10 cellular contexts compared by ENCODE assay signal in the genomic region with DNA sequence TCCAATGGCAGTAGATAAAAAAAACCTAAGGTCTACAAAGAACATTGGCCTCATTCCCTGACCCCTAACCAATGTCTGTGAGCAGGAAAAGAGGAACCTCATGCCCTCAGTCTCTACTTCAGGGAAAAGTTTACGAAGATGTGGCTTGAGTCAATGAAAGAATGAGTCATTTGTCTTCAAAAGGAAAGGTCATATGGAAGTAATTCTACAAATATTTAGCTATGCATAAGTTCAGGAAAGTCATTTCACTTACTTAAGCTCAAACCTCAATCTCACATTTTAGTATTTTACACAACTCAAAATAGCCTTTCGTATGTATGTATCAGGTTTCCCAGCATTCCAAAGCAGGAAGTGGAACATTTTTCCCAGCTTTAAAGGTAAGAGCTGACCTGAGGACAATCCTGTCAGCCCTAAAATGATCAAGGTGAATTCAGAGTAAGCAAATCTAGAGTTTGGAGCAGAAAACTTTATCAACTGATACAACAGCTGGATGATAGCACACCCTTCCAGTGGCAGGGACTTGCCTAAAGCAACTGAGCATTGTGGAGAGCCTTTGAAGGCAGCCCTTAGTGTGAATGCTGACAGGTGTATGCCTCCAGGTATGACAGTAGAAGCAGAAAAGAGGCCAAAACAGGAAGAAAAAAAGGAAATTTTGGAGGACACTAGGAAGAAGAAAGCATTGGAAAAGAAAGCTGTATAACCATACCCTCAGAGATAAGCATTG. TPM values are rescaled to one million over a fixed set of nuclear protein-coding genes. Genes with fewer than 3 reads are reported as not detected.
DNase-seq lines count a peak whose midpoint lies in the region; ATAC-seq and TF ChIP-seq lines count a peak whose summit lies in the region.
"Had no signal": no experiment of that assay in that cellular context is flagged by ENCODE, and none has a peak within 500 bp of the region (broad histone marks: within the 10 kb centered on the region; RNA-seq: fewer than 3 reads in every experiment).

No MANE protein-coding gene starts in this region.

- peaks cover 13% of the 10 kb centered on the region for H3K4me1 ChIP-seq in RWPE2 (ENCODE audit: insufficient read depth, poor library complexity, severe bottlenecking)

- peaks cover 8% of the 10 kb centered on the region for H3K36me3 Mint-ChIP-seq in activated CD4-positive, alpha-beta memory T cell treated with anti-CD3 and anti-CD28 coated beads for 36 hours
- H3K36me3 Mint-ChIP-seq in activated CD4-positive, alpha-beta memory T cell treated with anti-CD3 and anti-CD28 coated beads, Interleukin-2, amount 10 ng/mL, durations not matched to agents 7 days and 5 days (ENCODE audit: low read depth) = peaks cover 30% of the 10 kb centered on the region
- peaks cover 46% of the 10 kb centered on the region for H3K36me3 Mint-ChIP-seq in stimulated activated naive CD8-positive, alpha-beta T cell treated with anti-CD3 and anti-CD28 coated beads, Interleukin-15, Interleukin-2, amounts not matched to agents 100 ng/mL and 50 ng/mL, for 24 hours (ENCODE audit: low read depth)
- H3K36me3 Mint-ChIP-seq in CD4-positive, alpha-beta T cell (ENCODE audit: low read depth) = peaks cover 26% of the 10 kb centered on the region

- peaks cover 24% of the 10 kb centered on the region for H3K4me1 Mint-ChIP-seq in activated CD4-positive, alpha-beta memory T cell treated with anti-CD3 and anti-CD28 coated beads for 36 hours (ENCODE audit: low read depth)
- peaks cover 21% of the 10 kb centered on the region for H3K4me1 Mint-ChIP-seq in activated CD4-positive, alpha-beta memory T cell treated with anti-CD3 and anti-CD28 coated beads, Interleukin-2, amount 10 ng/mL, durations not matched to agents 7 days and 5 days
- H3K4me1 Mint-ChIP-seq in stimulated activated naive CD8-positive, alpha-beta T cell treated with anti-CD3 and anti-CD28 coated beads, Interleukin-15, Interleukin-2, amounts not matched to agents 100 ng/mL and 50 ng/mL, for 24 hours (ENCODE audit: low read depth) = peaks cover 53% of the 10 kb centered on the region
- no peaks in the 10 kb centered on the region for H3K4me1 Mint-ChIP-seq in CD4-positive, alpha-beta T cell (ENCODE audit: low read depth)

- no peaks in the 10 kb centered on the region for H3K27me3 ChIP-seq in RWPE2 (ENCODE audit: insufficient read depth, poor library complexity, severe bottlenecking)
- H3K27me3 ChIP-seq in CD4-positive, alpha-beta T cell (ENCODE audit: control insufficient read depth, insufficient read depth, low read length) = no peaks in the 10 kb centered on the region
- H3K27me3 ChIP-seq: BLaER1 treated with 17β-estradiol and CSF1 and Interleukin-3, amounts not matched to agents 10 nM and 100 nM; esophagus muscularis mucosa had no signal

- H3K4me3 ChIP-seq in RWPE2 (ENCODE audit: severe bottlenecking) (no peak overlapping the region), fibroblast of pulmonary artery (replicated peaks; ENCODE audit: low read depth, low read length) (no peak overlapping the region)
- H3K4me3 ChIP-seq: BLaER1 treated with 17β-estradiol and CSF1 and Interleukin-3, amounts not matched to agents 10 nM and 100 nM; esophagus muscularis mucosa had no signal

- H3K4me3 Mint-ChIP-seq in activated CD4-positive, alpha-beta memory T cell treated with anti-CD3 and anti-CD28 coated beads for 36 hours = no peak overlapping the region
- no peak overlapping the region for H3K4me3 Mint-ChIP-seq in activated CD4-positive, alpha-beta memory T cell treated with anti-CD3 and anti-CD28 coated beads, Interleukin-2, amount 10 ng/mL, durations not matched to agents 7 days and 5 days
- H3K4me3 Mint-ChIP-seq in stimulated activated naive CD8-positive, alpha-beta T cell treated with anti-CD3 and anti-CD28 coated beads, Interleukin-15, Interleukin-2, amounts not matched to agents 100 ng/mL and 50 ng/mL, for 24 hours = peak overlapping the region; percentile 40
- no peak overlapping the region for H3K4me3 Mint-ChIP-seq in CD4-positive, alpha-beta T cell

- no peaks in the 10 kb centered on the region for H3K9me3 ChIP-seq in RWPE2 (ENCODE audit: severe bottlenecking)
- no peaks in the 10 kb centered on the region for H3K9me3 ChIP-seq in CD4-positive, alpha-beta T cell (ENCODE audit: control insufficient read depth, low read length)
- H3K9me3 ChIP-seq: esophagus muscularis mucosa had no signal

- peaks cover 16% of the 10 kb centered on the region for H3K36me3 ChIP-seq in RWPE2 (ENCODE audit: low read depth)

- CTCF ChIA-PET in activated CD4-positive, alpha-beta memory T cell treated with anti-CD3 and anti-CD28 coated beads for 36 hours (lab: Charles Lee) = interaction anchor here (0.5 to 5.6 kb wide), 4 partner anchors 10 to 99 kb away, joined by 3 to 18 read pairs (median 3); no protein-coding TSS in a partner anchor
- CTCF ChIA-PET in activated CD4-positive, alpha-beta memory T cell treated with anti-CD3 and anti-CD28 coated beads, Interleukin-2, amount 10 ng/mL, durations not matched to agents 7 days and 5 days (lab: Charles Lee) = interaction anchor here (0.8 to 2.7 kb wide), 3 partner anchors 9 to 191 kb away, joined by 3 to 11 read pairs (median 3); no protein-coding TSS in a partner anchor
- CTCF ChIA-PET in CD4-positive, alpha-beta T cell (lab: Charles Lee) = no interaction called here

- intact Hi-C loops in activated CD4-positive, alpha-beta memory T cell treated with anti-CD3 and anti-CD28 coated beads for 36 hours (cut with micrococcal nuclease) = no loop called here
- intact Hi-C loops in CD4-positive, alpha-beta T cell (cut with DNase I, micrococcal nuclease) = no loop called here

- POLR2A ChIA-PET in activated CD4-positive, alpha-beta memory T cell treated with anti-CD3 and anti-CD28 coated beads for 36 hours (lab: Charles Lee) = no interaction called here
- POLR2A ChIA-PET in activated CD4-positive, alpha-beta memory T cell treated with anti-CD3 and anti-CD28 coated beads, Interleukin-2, amount 10 ng/mL, durations not matched to agents 7 days and 5 days (lab: Charles Lee) = no interaction called here
- POLR2A ChIA-PET in CD4-positive, alpha-beta T cell (lab: Charles Lee) = no interaction called here

- no peak for TF ChIP-seq CTCF in RWPE2 (IDR thresholded peaks at IDR 0.05; ENCODE audit: poor library complexity, severe bottlenecking)
- no peak for TF ChIP-seq CTCF in fibroblast of pulmonary artery (IDR thresholded peaks at IDR 0.05; ENCODE audit: low read length, missing control alignments)
- TF ChIP-seq CTCF in CD4-positive, alpha-beta T cell (IDR thresholded peaks at IDR 0.05) = no peak

- ATAC-seq in RWPE2 (ENCODE audit: low read depth) (peak; percentile 88), HG03095 (IDR thresholded peaks at IDR 0.05; ENCODE audit: unreplicated experiment) (no peak)
- no peak for ATAC-seq in CD4-positive, alpha-beta T cell (ENCODE audit: poor library complexity)

- H3K27ac Mint-ChIP-seq in activated CD4-positive, alpha-beta memory T cell treated with anti-CD3 and anti-CD28 coated beads for 36 hours = peak overlapping the region; percentile 33
- H3K27ac Mint-ChIP-seq in activated CD4-positive, alpha-beta memory T cell treated with anti-CD3 and anti-CD28 coated beads, Interleukin-2, amount 10 ng/mL, durations not matched to agents 7 days and 5 days = no peak overlapping the region
- H3K27ac Mint-ChIP-seq in stimulated activated naive CD8-positive, alpha-beta T cell treated with anti-CD3 and anti-CD28 coated beads, Interleukin-15, Interleukin-2, amounts not matched to agents 100 ng/mL and 50 ng/mL, for 24 hours = peak overlapping the region; percentile 95
- H3K27ac Mint-ChIP-seq in CD4-positive, alpha-beta T cell = no peak overlapping the region

- H3K9me3 Mint-ChIP-seq in activated CD4-positive, alpha-beta memory T cell treated with anti-CD3 and anti-CD28 coated beads for 36 hours = no peaks in the 10 kb centered on the region
- H3K9me3 Mint-ChIP-seq in activated CD4-positive, alpha-beta memory T cell treated with anti-CD3 and anti-CD28 coated beads, Interleukin-2, amount 10 ng/mL, durations not matched to agents 7 days and 5 days = no peaks in the 10 kb centered on the region
- H3K9me3 Mint-ChIP-seq in stimulated activated naive CD8-positive, alpha-beta T cell treated with anti-CD3 and anti-CD28 coated beads, Interleukin-15, Interleukin-2, amounts not matched to agents 100 ng/mL and 50 ng/mL, for 24 hours = no peaks in the 10 kb centered on the region
- no peaks in the 10 kb centered on the region for H3K9me3 Mint-ChIP-seq in CD4-positive, alpha-beta T cell

- peak overlapping the region; percentile 79 for H3K27ac ChIP-seq in RWPE2 (ENCODE audit: poor library complexity, severe bottlenecking)
- no peak overlapping the region for H3K27ac ChIP-seq in CD4-positive, alpha-beta T cell (ENCODE audit: low read depth, low read length)
- H3K27ac ChIP-seq: esophagus muscularis mucosa had no signal

- H3K27me3 Mint-ChIP-seq in activated CD4-positive, alpha-beta memory T cell treated with anti-CD3 and anti-CD28 coated beads for 36 hours = no peaks in the 10 kb centered on the region
- H3K27me3 Mint-ChIP-seq in activated CD4-positive, alpha-beta memory T cell treated with anti-CD3 and anti-CD28 coated beads, Interleukin-2, amount 10 ng/mL, durations not matched to agents 7 days and 5 days = no peaks in the 10 kb centered on the region
- no peaks in the 10 kb centered on the region for H3K27me3 Mint-ChIP-seq in stimulated activated naive CD8-positive, alpha-beta T cell treated with anti-CD3 and anti-CD28 coated beads, Interleukin-15, Interleukin-2, amounts not matched to agents 100 ng/mL and 50 ng/mL, for 24 hours
- no peaks in the 10 kb centered on the region for H3K27me3 Mint-ChIP-seq in CD4-positive, alpha-beta T cell

- DNase-seq in activated CD4-positive, alpha-beta memory T cell treated with anti-CD3 and anti-CD28 coated beads for 36 hours = no peak
- no peak for DNase-seq in activated CD4-positive, alpha-beta memory T cell treated with anti-CD3 and anti-CD28 coated beads, Interleukin-2, amount 10 ng/mL, durations not matched to agents 7 days and 5 days
- no peak for DNase-seq in RWPE2 (ENCODE audit: low spot score)
- peak; percentile 81 for DNase-seq in fibroblast of pulmonary artery (ENCODE audit: low read depth)
- no peak for DNase-seq in NCI-H774 (lab: John Stamatoyannopoulos, UW)
- no peak for DNase-seq in CD4-positive, alpha-beta T cell

RNA-seq across cellular contexts. Expression of a gene that starts 53.9 kb away (rescaled TPM):
- total RNA-seq in activated CD4-positive, alpha-beta memory T cell treated with anti-CD3 and anti-CD28 coated beads for 36 hours = not detected
- not detected for total RNA-seq in activated CD4-positive, alpha-beta memory T cell treated with anti-CD3 and anti-CD28 coated beads, Interleukin-2, amount 10 ng/mL, durations not matched to agents 7 days and 5 days
- total RNA-seq in CD4-positive, alpha-beta T cell = under 1 TPM; 0.16 to 0.17 TPM

Comparison
In these comparisons a context has a peak if more than half of its experiments do, and no peak if none do; other contexts are left out.
1. H3K27ac Mint-ChIP-seq: peak in activated CD4-positive, alpha-beta memory T cell treated with anti-CD3 and anti-CD28 coated beads for 36 hours (single experiment) and stimulated activated naive CD8-positive, alpha-beta T cell treated with anti-CD3 and anti-CD28 coated beads, Interleukin-15, Interleukin-2, amounts not matched to agents 100 ng/mL and 50 ng/mL, for 24 hours (single experiment); none in activated CD4-positive, alpha-beta memory T cell treated with anti-CD3 and anti-CD28 coated beads, Interleukin-2, amount 10 ng/mL, durations not matched to agents 7 days and 5 days (single experiment) and CD4-positive, alpha-beta T cell (single experiment).